2 cellular contexts compared by ENCODE assay signal in the genomic region with DNA sequence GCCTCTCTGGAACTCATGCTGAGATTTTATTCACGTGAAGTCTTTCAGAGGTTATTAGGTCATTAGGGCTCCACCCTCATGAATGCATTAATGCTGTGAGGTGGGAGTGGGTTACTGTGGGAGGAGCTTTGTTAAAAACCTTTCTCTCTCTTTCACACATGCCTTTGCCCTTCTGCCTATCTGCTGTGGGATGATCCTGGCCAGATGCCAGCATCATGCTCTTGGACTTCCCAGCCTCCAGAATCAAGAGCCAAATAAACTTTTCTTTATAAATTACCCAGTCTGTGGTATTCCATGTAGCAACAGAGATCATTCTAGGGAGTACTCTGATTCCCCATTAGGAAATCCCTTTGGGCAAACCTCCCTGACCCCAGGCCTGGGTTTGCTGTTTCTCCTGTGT.
A peak's percentile ranks its signal among the peaks of the same experiment; 100 is the strongest.
TF ChIP-seq lines count a peak whose summit lies in the region.

No MANE protein-coding gene starts in this region.

TF ChIP-seq in HepG2, 621 proteins besides CTCF, POLR2A, EP300 and RAD21:
- TF ChIP-seq ZNF260 (CRISPR knock-in tag; IDR thresholded peaks at IDR 0.05; ENCODE audit: borderline replicate concordance, low read depth): no peak
- TF ChIP-seq ZNF564 (CRISPR knock-in tag; IDR thresholded peaks at IDR 0.05): peak; percentile 93

TF ChIP-seq in K562, 482 proteins besides CTCF, POLR2A, EP300 and RAD21:
- TF ChIP-seq, protein P1, sequence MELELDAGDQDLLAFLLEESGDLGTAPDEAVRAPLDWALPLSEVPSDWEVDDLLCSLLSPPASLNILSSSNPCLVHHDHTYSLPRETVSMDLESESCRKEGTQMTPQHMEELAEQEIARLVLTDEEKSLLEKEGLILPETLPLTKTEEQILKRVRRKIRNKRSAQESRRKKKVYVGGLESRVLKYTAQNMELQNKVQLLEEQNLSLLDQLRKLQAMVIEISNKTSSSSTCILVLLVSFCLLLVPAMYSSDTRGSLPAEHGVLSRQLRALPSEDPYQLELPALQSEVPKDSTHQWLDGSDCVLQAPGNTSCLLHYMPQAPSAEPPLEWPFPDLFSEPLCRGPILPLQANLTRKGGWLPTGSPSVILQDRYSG (tag; conservative IDR thresholded peaks at IDR 0.05; ENCODE audit: low read depth): no peak
- TF ChIP-seq POU5F1 (IDR thresholded peaks at IDR 0.05; ENCODE audit: borderline replicate concordance, low read depth, low read length, partially characterized antibody): no peak
- TF ChIP-seq, protein P2, sequence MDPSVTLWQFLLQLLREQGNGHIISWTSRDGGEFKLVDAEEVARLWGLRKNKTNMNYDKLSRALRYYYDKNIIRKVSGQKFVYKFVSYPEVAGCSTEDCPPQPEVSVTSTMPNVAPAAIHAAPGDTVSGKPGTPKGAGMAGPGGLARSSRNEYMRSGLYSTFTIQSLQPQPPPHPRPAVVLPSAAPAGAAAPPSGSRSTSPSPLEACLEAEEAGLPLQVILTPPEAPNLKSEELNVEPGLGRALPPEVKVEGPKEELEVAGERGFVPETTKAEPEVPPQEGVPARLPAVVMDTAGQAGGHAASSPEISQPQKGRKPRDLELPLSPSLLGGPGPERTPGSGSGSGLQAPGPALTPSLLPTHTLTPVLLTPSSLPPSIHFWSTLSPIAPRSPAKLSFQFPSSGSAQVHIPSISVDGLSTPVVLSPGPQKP (CRISPR knock-in tag; IDR thresholded peaks at IDR 0.05): no peak
- TF ChIP-seq, protein P3, sequence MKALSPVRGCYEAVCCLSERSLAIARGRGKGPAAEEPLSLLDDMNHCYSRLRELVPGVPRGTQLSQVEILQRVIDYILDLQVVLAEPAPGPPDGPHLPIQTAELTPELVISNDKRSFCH (CRISPR knock-in tag; IDR thresholded peaks at IDR 0.05): no peak
- TF ChIP-seq, protein P3 (tag; IDR thresholded peaks at IDR 0.05): no peak
- TF ChIP-seq NFIC (IDR thresholded peaks at IDR 0.05): peak; percentile 86
- no peak for TF ChIP-seq CTBP1 (IDR thresholded peaks at IDR 0.05; ENCODE audit: borderline replicate concordance)
- TF ChIP-seq HNRNPL (IDR thresholded peaks at IDR 0.05; ENCODE audit: low read depth, low read length): no peak
- TF ChIP-seq, protein P4, sequence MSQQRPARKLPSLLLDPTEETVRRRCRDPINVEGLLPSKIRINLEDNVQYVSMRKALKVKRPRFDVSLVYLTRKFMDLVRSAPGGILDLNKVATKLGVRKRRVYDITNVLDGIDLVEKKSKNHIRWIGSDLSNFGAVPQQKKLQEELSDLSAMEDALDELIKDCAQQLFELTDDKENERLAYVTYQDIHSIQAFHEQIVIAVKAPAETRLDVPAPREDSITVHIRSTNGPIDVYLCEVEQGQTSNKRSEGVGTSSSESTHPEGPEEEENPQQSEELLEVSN (IDR thresholded peaks at IDR 0.05; ENCODE audit: borderline replicate concordance in 1 of 2, extremely low read depth in 1 of 2, insufficient read depth in 1 of 2, insufficient read length in 1 of 2, low read depth in 1 of 2, low read length in 1 of 2, poor library complexity in 1 of 2, severe bottlenecking in 1 of 2): no peak
